In genomic region chr15:35254052-35254451, GRCh38 we compare ENCODE assay signal across 2 cellular contexts.
TF ChIP-seq lines count a peak whose summit lies in the region.

No MANE protein-coding gene starts in this region.

TF ChIP-seq in H1, 55 proteins besides CTCF, POLR2A, EP300 and RAD21 (continued from another document):
- TF ChIP-seq TBP (IDR thresholded peaks at IDR 0.05; ENCODE audit: low read depth, low read length), result no peak
- no peak for TF ChIP-seq FOSL1 (IDR thresholded peaks at IDR 0.05; ENCODE audit: insufficient read depth, low read depth, low read length)
- no peak for TF ChIP-seq ZNF274 (IDR thresholded peaks at IDR 0.05; ENCODE audit: borderline replicate concordance, extremely low read depth, low read length)
- TF ChIP-seq, protein P1, sequence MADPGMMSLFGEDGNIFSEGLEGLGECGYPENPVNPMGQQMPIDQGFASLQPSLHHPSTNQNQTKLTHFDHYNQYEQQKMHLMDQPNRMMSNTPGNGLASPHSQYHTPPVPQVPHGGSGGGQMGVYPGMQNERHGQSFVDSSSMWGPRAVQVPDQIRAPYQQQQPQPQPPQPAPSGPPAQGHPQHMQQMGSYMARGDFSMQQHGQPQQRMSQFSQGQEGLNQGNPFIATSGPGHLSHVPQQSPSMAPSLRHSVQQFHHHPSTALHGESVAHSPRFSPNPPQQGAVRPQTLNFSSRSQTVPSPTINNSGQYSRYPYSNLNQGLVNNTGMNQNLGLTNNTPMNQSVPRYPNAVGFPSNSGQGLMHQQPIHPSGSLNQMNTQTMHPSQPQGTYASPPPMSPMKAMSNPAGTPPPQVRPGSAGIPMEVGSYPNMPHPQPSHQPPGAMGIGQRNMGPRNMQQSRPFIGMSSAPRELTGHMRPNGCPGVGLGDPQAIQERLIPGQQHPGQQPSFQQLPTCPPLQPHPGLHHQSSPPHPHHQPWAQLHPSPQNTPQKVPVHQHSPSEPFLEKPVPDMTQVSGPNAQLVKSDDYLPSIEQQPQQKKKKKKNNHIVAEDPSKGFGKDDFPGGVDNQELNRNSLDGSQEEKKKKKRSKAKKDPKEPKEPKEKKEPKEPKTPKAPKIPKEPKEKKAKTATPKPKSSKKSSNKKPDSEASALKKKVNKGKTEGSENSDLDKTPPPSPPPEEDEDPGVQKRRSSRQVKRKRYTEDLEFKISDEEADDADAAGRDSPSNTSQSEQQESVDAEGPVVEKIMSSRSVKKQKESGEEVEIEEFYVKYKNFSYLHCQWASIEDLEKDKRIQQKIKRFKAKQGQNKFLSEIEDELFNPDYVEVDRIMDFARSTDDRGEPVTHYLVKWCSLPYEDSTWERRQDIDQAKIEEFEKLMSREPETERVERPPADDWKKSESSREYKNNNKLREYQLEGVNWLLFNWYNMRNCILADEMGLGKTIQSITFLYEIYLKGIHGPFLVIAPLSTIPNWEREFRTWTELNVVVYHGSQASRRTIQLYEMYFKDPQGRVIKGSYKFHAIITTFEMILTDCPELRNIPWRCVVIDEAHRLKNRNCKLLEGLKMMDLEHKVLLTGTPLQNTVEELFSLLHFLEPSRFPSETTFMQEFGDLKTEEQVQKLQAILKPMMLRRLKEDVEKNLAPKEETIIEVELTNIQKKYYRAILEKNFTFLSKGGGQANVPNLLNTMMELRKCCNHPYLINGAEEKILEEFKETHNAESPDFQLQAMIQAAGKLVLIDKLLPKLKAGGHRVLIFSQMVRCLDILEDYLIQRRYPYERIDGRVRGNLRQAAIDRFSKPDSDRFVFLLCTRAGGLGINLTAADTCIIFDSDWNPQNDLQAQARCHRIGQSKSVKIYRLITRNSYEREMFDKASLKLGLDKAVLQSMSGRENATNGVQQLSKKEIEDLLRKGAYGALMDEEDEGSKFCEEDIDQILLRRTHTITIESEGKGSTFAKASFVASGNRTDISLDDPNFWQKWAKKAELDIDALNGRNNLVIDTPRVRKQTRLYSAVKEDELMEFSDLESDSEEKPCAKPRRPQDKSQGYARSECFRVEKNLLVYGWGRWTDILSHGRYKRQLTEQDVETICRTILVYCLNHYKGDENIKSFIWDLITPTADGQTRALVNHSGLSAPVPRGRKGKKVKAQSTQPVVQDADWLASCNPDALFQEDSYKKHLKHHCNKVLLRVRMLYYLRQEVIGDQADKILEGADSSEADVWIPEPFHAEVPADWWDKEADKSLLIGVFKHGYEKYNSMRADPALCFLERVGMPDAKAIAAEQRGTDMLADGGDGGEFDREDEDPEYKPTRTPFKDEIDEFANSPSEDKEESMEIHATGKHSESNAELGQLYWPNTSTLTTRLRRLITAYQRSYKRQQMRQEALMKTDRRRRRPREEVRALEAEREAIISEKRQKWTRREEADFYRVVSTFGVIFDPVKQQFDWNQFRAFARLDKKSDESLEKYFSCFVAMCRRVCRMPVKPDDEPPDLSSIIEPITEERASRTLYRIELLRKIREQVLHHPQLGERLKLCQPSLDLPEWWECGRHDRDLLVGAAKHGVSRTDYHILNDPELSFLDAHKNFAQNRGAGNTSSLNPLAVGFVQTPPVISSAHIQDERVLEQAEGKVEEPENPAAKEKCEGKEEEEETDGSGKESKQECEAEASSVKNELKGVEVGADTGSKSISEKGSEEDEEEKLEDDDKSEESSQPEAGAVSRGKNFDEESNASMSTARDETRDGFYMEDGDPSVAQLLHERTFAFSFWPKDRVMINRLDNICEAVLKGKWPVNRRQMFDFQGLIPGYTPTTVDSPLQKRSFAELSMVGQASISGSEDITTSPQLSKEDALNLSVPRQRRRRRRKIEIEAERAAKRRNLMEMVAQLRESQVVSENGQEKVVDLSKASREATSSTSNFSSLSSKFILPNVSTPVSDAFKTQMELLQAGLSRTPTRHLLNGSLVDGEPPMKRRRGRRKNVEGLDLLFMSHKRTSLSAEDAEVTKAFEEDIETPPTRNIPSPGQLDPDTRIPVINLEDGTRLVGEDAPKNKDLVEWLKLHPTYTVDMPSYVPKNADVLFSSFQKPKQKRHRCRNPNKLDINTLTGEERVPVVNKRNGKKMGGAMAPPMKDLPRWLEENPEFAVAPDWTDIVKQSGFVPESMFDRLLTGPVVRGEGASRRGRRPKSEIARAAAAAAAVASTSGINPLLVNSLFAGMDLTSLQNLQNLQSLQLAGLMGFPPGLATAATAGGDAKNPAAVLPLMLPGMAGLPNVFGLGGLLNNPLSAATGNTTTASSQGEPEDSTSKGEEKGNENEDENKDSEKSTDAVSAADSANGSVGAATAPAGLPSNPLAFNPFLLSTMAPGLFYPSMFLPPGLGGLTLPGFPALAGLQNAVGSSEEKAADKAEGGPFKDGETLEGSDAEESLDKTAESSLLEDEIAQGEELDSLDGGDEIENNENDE (IDR thresholded peaks at IDR 0.05; ENCODE audit: insufficient replicate concordance, low read length), result no peak
- no peak for TF ChIP-seq NANOG (IDR thresholded peaks at IDR 0.05; ENCODE audit: insufficient read depth, low read depth, low read length, poor library complexity, severe bottlenecking)
- no peak for TF ChIP-seq NRF1 (IDR thresholded peaks at IDR 0.05; ENCODE audit: low read depth, low read length)
- no peak for TF ChIP-seq RBBP5 (IDR thresholded peaks at IDR 0.05; ENCODE audit: borderline replicate concordance, low read depth, low read length)
- no peak for TF ChIP-seq TAF1 (IDR thresholded peaks at IDR 0.05; ENCODE audit: low read depth, low read length)
- TF ChIP-seq SP1 (IDR thresholded peaks at IDR 0.05; ENCODE audit: low read depth, low read length), result no peak
- TF ChIP-seq, protein P2, sequence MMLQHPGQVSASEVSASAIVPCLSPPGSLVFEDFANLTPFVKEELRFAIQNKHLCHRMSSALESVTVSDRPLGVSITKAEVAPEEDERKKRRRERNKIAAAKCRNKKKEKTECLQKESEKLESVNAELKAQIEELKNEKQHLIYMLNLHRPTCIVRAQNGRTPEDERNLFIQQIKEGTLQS (IDR thresholded peaks at IDR 0.05; ENCODE audit: insufficient read depth, low read depth, low read length), result no peak

TF ChIP-seq in neural cell, 6 proteins besides CTCF, POLR2A, EP300 and RAD21 (continued from another document):
- TF ChIP-seq, protein P3, sequence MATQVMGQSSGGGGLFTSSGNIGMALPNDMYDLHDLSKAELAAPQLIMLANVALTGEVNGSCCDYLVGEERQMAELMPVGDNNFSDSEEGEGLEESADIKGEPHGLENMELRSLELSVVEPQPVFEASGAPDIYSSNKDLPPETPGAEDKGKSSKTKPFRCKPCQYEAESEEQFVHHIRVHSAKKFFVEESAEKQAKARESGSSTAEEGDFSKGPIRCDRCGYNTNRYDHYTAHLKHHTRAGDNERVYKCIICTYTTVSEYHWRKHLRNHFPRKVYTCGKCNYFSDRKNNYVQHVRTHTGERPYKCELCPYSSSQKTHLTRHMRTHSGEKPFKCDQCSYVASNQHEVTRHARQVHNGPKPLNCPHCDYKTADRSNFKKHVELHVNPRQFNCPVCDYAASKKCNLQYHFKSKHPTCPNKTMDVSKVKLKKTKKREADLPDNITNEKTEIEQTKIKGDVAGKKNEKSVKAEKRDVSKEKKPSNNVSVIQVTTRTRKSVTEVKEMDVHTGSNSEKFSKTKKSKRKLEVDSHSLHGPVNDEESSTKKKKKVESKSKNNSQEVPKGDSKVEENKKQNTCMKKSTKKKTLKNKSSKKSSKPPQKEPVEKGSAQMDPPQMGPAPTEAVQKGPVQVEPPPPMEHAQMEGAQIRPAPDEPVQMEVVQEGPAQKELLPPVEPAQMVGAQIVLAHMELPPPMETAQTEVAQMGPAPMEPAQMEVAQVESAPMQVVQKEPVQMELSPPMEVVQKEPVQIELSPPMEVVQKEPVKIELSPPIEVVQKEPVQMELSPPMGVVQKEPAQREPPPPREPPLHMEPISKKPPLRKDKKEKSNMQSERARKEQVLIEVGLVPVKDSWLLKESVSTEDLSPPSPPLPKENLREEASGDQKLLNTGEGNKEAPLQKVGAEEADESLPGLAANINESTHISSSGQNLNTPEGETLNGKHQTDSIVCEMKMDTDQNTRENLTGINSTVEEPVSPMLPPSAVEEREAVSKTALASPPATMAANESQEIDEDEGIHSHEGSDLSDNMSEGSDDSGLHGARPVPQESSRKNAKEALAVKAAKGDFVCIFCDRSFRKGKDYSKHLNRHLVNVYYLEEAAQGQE (IDR thresholded peaks at IDR 0.05; ENCODE audit: borderline replicate concordance), result no peak
- no peak for TF ChIP-seq TAF1 (IDR thresholded peaks at IDR 0.05; ENCODE audit: low read depth)
- no peak for TF ChIP-seq SMC3 (conservative IDR thresholded peaks at IDR 0.05; ENCODE audit: poor library complexity)
- TF ChIP-seq EZH2 (IDR thresholded peaks at IDR 0.05; ENCODE audit: borderline replicate concordance, insufficient read depth, low read length, poor library complexity, severe bottlenecking), result no peak
TF ChIP-seq in neural cell: peak in this region for 0.
